Comparison of ENCODE assay signal across 18 cellular contexts in genomic region chr9:6502399-6502798, GRCh38.
A peak's percentile ranks its signal among the peaks of the same experiment; 100 is the strongest.
DNase-seq lines count a peak whose midpoint lies in the region; ATAC-seq and TF ChIP-seq lines count a peak whose summit lies in the region.
"Had no signal": no experiment of that assay in that cellular context is flagged by ENCODE, and none has a peak within 500 bp of the region (broad histone marks: within the 10 kb centered on the region; RNA-seq: fewer than 3 reads in every experiment).

No MANE protein-coding gene starts in this region.

- peaks cover 16% of the 10 kb centered on the region for H3K4me1 ChIP-seq in PC-3 (ENCODE audit: insufficient read depth, low read length)
- H3K4me1 ChIP-seq: prostate gland had no signal

- peak overlapping the region; percentile 29; the same call in 1 of the 2 replicates for H3K9ac ChIP-seq in PC-3 (ENCODE audit: low read length)

- H3K27ac Mint-ChIP-seq in CD4-positive, alpha-beta T cell: peak overlapping the region; percentile 10

- H3K4me1 Mint-ChIP-seq in CD4-positive, alpha-beta T cell (ENCODE audit: low read depth): no peaks in the 10 kb centered on the region
- H3K4me1 Mint-ChIP-seq: neural crest cell had no signal

- H3K4me3 Mint-ChIP-seq in CD4-positive, alpha-beta T cell: no peak overlapping the region
- H3K4me3 Mint-ChIP-seq: immature natural killer cell, neural crest cell had no signal

- H3K36me3 Mint-ChIP-seq in CD4-positive, alpha-beta T cell (ENCODE audit: low read depth): peaks cover 90% of the 10 kb centered on the region

- TF ChIP-seq CTCF in 22Rv1 (IDR thresholded peaks at IDR 0.05): no peak
- no peak for TF ChIP-seq CTCF in CD4-positive, alpha-beta T cell (IDR thresholded peaks at IDR 0.05)
- TF ChIP-seq CTCF in PC-3 (conservative IDR thresholded peaks at IDR 0.05; ENCODE audit: low read depth, low read length): no peak
- no peak for TF ChIP-seq CTCF in fibroblast of villous mesenchyme (IDR thresholded peaks at IDR 0.05; ENCODE audit: insufficient read depth, low read depth, low read length)

- H3F3A ChIP-seq in PC-3 (ENCODE audit: low read length, unreplicated experiment): no peaks in the 10 kb centered on the region

- H4K20me1 ChIP-seq in PC-3 (ENCODE audit: low read length): no peaks in the 10 kb centered on the region

- ATAC-seq in CD4-positive, alpha-beta T cell (ENCODE audit: poor library complexity): no peak
- peak; percentile 93 for ATAC-seq in PC-3
- ATAC-seq: GM12878 had no signal

- H2AFZ ChIP-seq in PC-3 (ENCODE audit: low read length): no peak overlapping the region

- no peak for DNase-seq in CD4-positive, alpha-beta T cell
- peak; percentile 70 for DNase-seq in PC-3
- DNase-seq in fibroblast of villous mesenchyme (ENCODE audit: low read depth): peak; percentile 54
- no peak for DNase-seq in iPS-NIHi11 (ENCODE audit: low spot score)
- no peak for DNase-seq in T-helper 1 cell
- DNase-seq in cerebellum (ENCODE audit: low spot score): no peak
- DNase-seq: activated CD4-positive, CD25-positive, alpha-beta regulatory T cell treated with anti-CD3 and anti-CD28 coated beads, Interleukin-2, amount 50 U/mL, for 72 hours; brain microvascular endothelial cell; DMS79; immature natural killer cell; Karpas-422; NCI-H1092; NCI-H187 treated with DMSO at 0.1 percent for 48 hours had no signal

- no peak overlapping the region for H3K4me2 ChIP-seq in PC-3 (ENCODE audit: low read length)

- H3K4me3 ChIP-seq in PC-3 (ENCODE audit: low read length) (no peak overlapping the region), fibroblast of villous mesenchyme (ENCODE audit: low read depth, low read length) (no peak overlapping the region)
- H3K4me3 ChIP-seq: GM12878, prostate gland, thoracic aorta had no signal

- no peaks in the 10 kb centered on the region for H3K9me3 ChIP-seq in CD4-positive, alpha-beta T cell (ENCODE audit: control insufficient read depth, low read length)
- no peaks in the 10 kb centered on the region for H3K9me3 ChIP-seq in PC-3 (ENCODE audit: low read length)
- H3K9me3 ChIP-seq: prostate gland, thoracic aorta had no signal

- no peaks in the 10 kb centered on the region for H3K27me3 Mint-ChIP-seq in CD4-positive, alpha-beta T cell

- H3K36me3 ChIP-seq in PC-3 (ENCODE audit: low read depth, low read length): peaks cover 35% of the 10 kb centered on the region
- H3K36me3 ChIP-seq: prostate gland had no signal

- no TSS peak for BruUV-seq in PC-3 (replicated peaks; lab: Mats Ljungman, UMichigan)

- POLR2A ChIA-PET in CD4-positive, alpha-beta T cell (lab: Charles Lee): no interaction called here
- POLR2A ChIA-PET in PC-3 (lab: Charles Lee; ENCODE audit: unreplicated experiment): no interaction called here

- H3K9me2 ChIP-seq in PC-3 (replicated peaks; ENCODE audit: low read length): no peaks in the 10 kb centered on the region

- H3K27ac ChIP-seq in 22Rv1 (0 out of 2 replicates have a peak overlapping the region, but pooled peaks have one; percentile 15), PC-3 (ENCODE audit: low read length) (peak overlapping the region; percentile 73)
- no peak overlapping the region for H3K27ac ChIP-seq in CD4-positive, alpha-beta T cell (ENCODE audit: low read depth, low read length)
- H3K27ac ChIP-seq: brain microvascular endothelial cell, prostate gland, thoracic aorta had no signal

- no peaks in the 10 kb centered on the region for H3K9me3 Mint-ChIP-seq in CD4-positive, alpha-beta T cell
- H3K9me3 Mint-ChIP-seq: immature natural killer cell, neural crest cell had no signal

- CTCF ChIA-PET in CD4-positive, alpha-beta T cell (lab: Charles Lee): no interaction called here
- CTCF ChIA-PET in PC-3 (lab: Charles Lee): no interaction called here

- intact Hi-C loops in CD4-positive, alpha-beta T cell (cut with DNase I, micrococcal nuclease): no loop called here
- intact Hi-C loops in PC-3 (cut with micrococcal nuclease): no loop called here

- H3K79me2 ChIP-seq in PC-3 (ENCODE audit: low read length): no peaks in the 10 kb centered on the region

- no peaks in the 10 kb centered on the region for H3K27me3 ChIP-seq in CD4-positive, alpha-beta T cell (ENCODE audit: control insufficient read depth, insufficient read depth, low read length)
- no peaks in the 10 kb centered on the region for H3K27me3 ChIP-seq in PC-3 (ENCODE audit: low read length)
- H3K27me3 ChIP-seq: brain microvascular endothelial cell had no signal

Comparison
In these comparisons a context has a peak if more than half of its experiments do, and no peak if none do; other contexts are left out.
1. DNase-seq: peak in PC-3 (single experiment) and fibroblast of villous mesenchyme (single experiment); none in CD4-positive, alpha-beta T cell (0 of 10), iPS-NIHi11 (single experiment), T-helper 1 cell (0 of 5) and cerebellum (single experiment).